29 cellular contexts compared by ENCODE assay signal in genomic region chr4:142341286-142341685, GRCh38.
"Had no signal": no experiment of that assay in that cellular context is flagged by ENCODE, and none has a peak within 500 bp of the region (broad histone marks: within the 10 kb centered on the region; RNA-seq: fewer than 3 reads in every experiment).

No MANE protein-coding gene starts in this region.

- FAIRE-seq: astrocyte, TTC549 had no signal

- H3K4me3 Mint-ChIP-seq: activated CD4-positive, alpha-beta T cell treated with anti-CD3 and anti-CD28 coated beads, Interleukin-2, amount 10 ng/mL, durations not matched to agents 7 days and 5 days; activated naive CD8-positive, alpha-beta T cell treated with anti-CD3 and anti-CD28 coated beads, Interleukin-2, amount 10 ng/mL, durations not matched to agents 7 days and 5 days; activated T-cell treated with anti-CD3 and anti-CD28 coated beads, Interleukin-2, amount 50 U/mL, for 24 hours; activated T-helper 1 cell treated with anti-CD3 and anti-CD28 coated beads, Interleukin-12 subunit alpha, Interleukin-12 subunit beta, Interleukin-2, Interleukin-4 antibody, amounts not matched to agents 30 ng/mL and 10 ng/mL and 1 ng/mL, durations not matched to agents 14 hours and 24 hours and 36 hours; T-helper 1 cell treated with Interleukin-12 subunit alpha and Interleukin-12 subunit beta and Interleukin-4 antibody, amounts not matched to agents 30 μg/mL and 1 μg/mL, for 36 hours; T-helper 2 cell treated with Interferon-gamma antibody and Interleukin-4, amounts not matched to agents 5 μg/mL and 100 μg/mL, for 36 hours; WTC11 had no signal

- H3K27ac Mint-ChIP-seq: activated CD4-positive, alpha-beta T cell treated with anti-CD3 and anti-CD28 coated beads, Interleukin-2, amount 10 ng/mL, durations not matched to agents 7 days and 5 days; activated naive CD8-positive, alpha-beta T cell treated with anti-CD3 and anti-CD28 coated beads, Interleukin-2, amount 10 ng/mL, durations not matched to agents 7 days and 5 days; activated T-cell treated with anti-CD3 and anti-CD28 coated beads, Interleukin-2, amount 50 U/mL, for 24 hours; activated T-helper 1 cell treated with anti-CD3 and anti-CD28 coated beads, Interleukin-12 subunit alpha, Interleukin-12 subunit beta, Interleukin-2, Interleukin-4 antibody, amounts not matched to agents 30 ng/mL and 10 ng/mL and 1 ng/mL, durations not matched to agents 14 hours and 24 hours and 36 hours; T-helper 1 cell treated with Interleukin-12 subunit alpha and Interleukin-12 subunit beta and Interleukin-4 antibody, amounts not matched to agents 30 μg/mL and 1 μg/mL, for 36 hours; T-helper 2 cell treated with Interferon-gamma antibody and Interleukin-4, amounts not matched to agents 5 μg/mL and 100 μg/mL, for 36 hours; WTC11 had no signal

- H3K9me3 Mint-ChIP-seq: activated T-cell treated with anti-CD3 and anti-CD28 coated beads, Interleukin-2, amount 50 U/mL, for 24 hours; activated T-helper 1 cell treated with anti-CD3 and anti-CD28 coated beads, Interleukin-12 subunit alpha, Interleukin-12 subunit beta, Interleukin-2, Interleukin-4 antibody, amounts not matched to agents 30 ng/mL and 10 ng/mL and 1 ng/mL, durations not matched to agents 14 hours and 24 hours and 36 hours; T-helper 1 cell treated with Interleukin-12 subunit alpha and Interleukin-12 subunit beta and Interleukin-4 antibody, amounts not matched to agents 30 μg/mL and 1 μg/mL, for 36 hours; T-helper 2 cell treated with Interferon-gamma antibody and Interleukin-4, amounts not matched to agents 5 μg/mL and 100 μg/mL, for 36 hours had no signal

- ATAC-seq: body of pancreas, Panc1, WTC11 had no signal

- H3K36me3 Mint-ChIP-seq: WTC11 had no signal

- DNase-seq: activated CD4-positive, alpha-beta T cell treated with anti-CD3 and anti-CD28 coated beads for 1 hour; activated CD4-positive, alpha-beta T cell treated with anti-CD3 and anti-CD28 coated beads, Interleukin-2, amount 10 ng/mL, durations not matched to agents 7 days and 5 days; activated CD4-positive, alpha-beta T cell treated with anti-CD3 and anti-CD28 coated beads, Interleukin-2, amount 50 U/mL, for 48 hours; activated CD8-positive, alpha-beta memory T cell treated with anti-CD3 and anti-CD28 coated beads for 24 hours; activated effector memory CD4-positive, alpha-beta T cell treated with Interleukin-2 at 50 U/mL for 16 hours; activated naive CD8-positive, alpha-beta T cell treated with anti-CD3 and anti-CD28 coated beads, Interleukin-2, amount 10 ng/mL, durations not matched to agents 7 days and 5 days; activated T-cell treated with anti-CD3 and anti-CD28 coated beads, Interleukin-2, amount 50 U/mL, for 24 hours; adrenal gland; body of pancreas; Kasumi-1; KG1; MM.1S; MV-4-11; NCI-H1092; NCI-H1436 treated with DMSO at 0.1 percent for 48 hours; NCI-H1694 treated with DMSO at 0.1 percent for 48 hours; NCI-H2029; NCI-H345; NCI-H524 treated with DMSO at 0.1 percent for 48 hours; RPMI8226; SHP77 treated with DMSO at 0.1 percent for 48 hours; SK-N-SH had no signal

- H3K27me3 Mint-ChIP-seq: activated CD4-positive, alpha-beta T cell treated with anti-CD3 and anti-CD28 coated beads, Interleukin-2, amount 10 ng/mL, durations not matched to agents 7 days and 5 days; activated naive CD8-positive, alpha-beta T cell treated with anti-CD3 and anti-CD28 coated beads, Interleukin-2, amount 10 ng/mL, durations not matched to agents 7 days and 5 days; activated T-cell treated with anti-CD3 and anti-CD28 coated beads, Interleukin-2, amount 50 U/mL, for 24 hours had no signal
